In genomic region chr2:26694001-26694400, GRCh38 we compare ENCODE assay signal across 1 cellular context.
TF ChIP-seq lines count a peak whose summit lies in the region.

No MANE protein-coding gene starts in this region.

TF ChIP-seq in WTC11, 78 proteins besides CTCF, POLR2A, EP300 and RAD21 (continued from another document):
- TF ChIP-seq ZBTB43 (CRISPR knock-in tag; IDR thresholded peaks at IDR 0.05) (no peak), TEAD1 (CRISPR knock-in tag; IDR thresholded peaks at IDR 0.05) (no peak), NFE2L1 (CRISPR knock-in tag; IDR thresholded peaks at IDR 0.05) (no peak), KAT7 (CRISPR knock-in tag; IDR thresholded peaks at IDR 0.05; ENCODE audit: borderline replicate concordance) (no peak), E2F4 (CRISPR knock-in tag; IDR thresholded peaks at IDR 0.05; ENCODE audit: borderline replicate concordance, low read depth) (no peak), TEAD4 (CRISPR knock-in tag; IDR thresholded peaks at IDR 0.05) (no peak), GABPB1 (CRISPR knock-in tag; IDR thresholded peaks at IDR 0.05) (no peak), SP1 (CRISPR knock-in tag; conservative IDR thresholded peaks at IDR 0.05) (no peak), SOX15 (CRISPR knock-in tag; IDR thresholded peaks at IDR 0.05) (no peak), PRDM15 (CRISPR knock-in tag; IDR thresholded peaks at IDR 0.05) (no peak), NR2C2 (CRISPR knock-in tag; IDR thresholded peaks at IDR 0.05) (no peak), ZNF671 (CRISPR knock-in tag; IDR thresholded peaks at IDR 0.05) (no peak), ELF4 (CRISPR knock-in tag; IDR thresholded peaks at IDR 0.05; ENCODE audit: low read depth) (no peak), GTF2I (CRISPR knock-in tag; conservative IDR thresholded peaks at IDR 0.05) (no peak)
